In genomic region chr1:230902349-230902923, GRCh38 we compare ENCODE assay signal across 15 cellular contexts. TPM values are rescaled to one million over a fixed set of nuclear protein-coding genes. Genes with fewer than 3 reads are reported as not detected.
DNase-seq lines count a peak whose midpoint lies in the region; ATAC-seq and TF ChIP-seq lines count a peak whose summit lies in the region.
"Had no signal": no experiment of that assay in that cellular context is flagged by ENCODE, and none has a peak within 500 bp of the region (broad histone marks: within the 10 kb centered on the region; RNA-seq: fewer than 3 reads in every experiment).

No MANE protein-coding gene starts in this region.

- TF ChIP-seq CTCF in chondrocyte (IDR thresholded peaks at IDR 0.05) (no peak), OCI-LY7 (conservative IDR thresholded peaks at IDR 0.05; ENCODE audit: low read length) (no peak)

- no peak overlapping the region for H3K23ac ChIP-seq in neuronal stem cell (ENCODE audit: low read depth, low read length, poor library complexity)

- H3K9ac ChIP-seq in neuronal stem cell (ENCODE audit: low read depth, low read length, poor library complexity): no peak overlapping the region
- H3K9ac ChIP-seq: BLaER1 treated with 17β-estradiol and CSF1 and Interleukin-3, amounts not matched to agents 10 nM and 100 nM had no signal

- H2AFZ ChIP-seq in neuronal stem cell (ENCODE audit: low read length) (no peak overlapping the region), OCI-LY7 (ENCODE audit: low read length) (no peak overlapping the region)

- CTCF ChIA-PET in OCI-LY7 (lab: Charles Lee; ENCODE audit: unreplicated experiment): no interaction called here

- no peaks in the 10 kb centered on the region for H4K20me1 ChIP-seq in OCI-LY7 (ENCODE audit: insufficient read depth, low read length)
- H4K20me1 ChIP-seq: BLaER1 treated with 17β-estradiol and CSF1 and Interleukin-3, amounts not matched to agents 10 nM and 100 nM had no signal

- no peak overlapping the region for H2BK15ac ChIP-seq in neuronal stem cell (ENCODE audit: low read length)

- H3K27ac ChIP-seq in neuronal stem cell (replicated peaks; ENCODE audit: low read length) (no peak overlapping the region), OCI-LY7 (ENCODE audit: low read depth, low read length, poor library complexity, severe bottlenecking) (no peak overlapping the region)
- H3K27ac ChIP-seq: BLaER1 treated with 17β-estradiol and CSF1 and Interleukin-3, amounts not matched to agents 10 nM and 100 nM; HL-60 had no signal

- no TSS peak for BruUV-seq in OCI-LY7 (replicated peaks; lab: Mats Ljungman, UMichigan)

- POLR2A ChIA-PET in OCI-LY7 (lab: Charles Lee): no interaction called here

- DNase-seq in NCI-H82 (lab: John Stamatoyannopoulos, UW) (peak; percentile 29), NCI-H82 treated with DMSO at 0.1 percent for 48 hours (lab: John Stamatoyannopoulos, UW; ENCODE audit: unreplicated experiment) (no peak), chondrocyte (ENCODE audit: low spot score) (no peak), neuronal stem cell (ENCODE audit: low spot score) (no peak), OCI-LY7 (ENCODE audit: low spot score) (no peak), GOT3 (lab: John Stamatoyannopoulos, UW) (no peak)
- DNase-seq: 8988T; AML-193; Calu3; CD4-positive, CD25-positive, alpha-beta regulatory T cell; DMS 273 treated with DMSO at 0.1 percent for 48 hours had no signal

- H3K27ac Mint-ChIP-seq in chondrocyte (ENCODE audit: unreplicated experiment): peak overlapping the region; percentile 42

- no peak overlapping the region for H3K18ac ChIP-seq in neuronal stem cell (ENCODE audit: low read length)

- peak overlapping the region; percentile 72 for H3K4ac ChIP-seq in neuronal stem cell (ENCODE audit: low read length)

- H3K9me2 ChIP-seq in OCI-LY7 (ENCODE audit: insufficient read depth, low read length): no peaks in the 10 kb centered on the region

- H2BK12ac ChIP-seq in neuronal stem cell (ENCODE audit: low read length): no peak overlapping the region

- intact Hi-C loops in OCI-LY7 (cut with micrococcal nuclease; ENCODE audit: unreplicated experiment): no loop called here

- no peaks in the 10 kb centered on the region for H3K79me1 ChIP-seq in neuronal stem cell (ENCODE audit: low read depth, low read length)

- no peak for ATAC-seq in GM21723 (IDR thresholded peaks at IDR 0.05; ENCODE audit: unreplicated experiment)
- ATAC-seq: HCT116 had no signal

- H3K4me1 ChIP-seq in neuronal stem cell (ENCODE audit: control insufficient read depth in 2 of 2, insufficient read depth in 1 of 2, low read depth in 1 of 2, low read length in 2 of 2) (peaks cover 4 to 12% of the 10 kb centered on the region in 2 donors), OCI-LY7 (ENCODE audit: insufficient read depth, low read length, poor library complexity, severe bottlenecking) (no peaks in the 10 kb centered on the region)
- H3K4me1 ChIP-seq: BLaER1 treated with 17β-estradiol and CSF1 and Interleukin-3, amounts not matched to agents 10 nM and 100 nM had no signal

- no peaks in the 10 kb centered on the region for H3K27me3 Mint-ChIP-seq in chondrocyte (ENCODE audit: low read depth)
- H3K27me3 Mint-ChIP-seq: CD4-positive, CD25-positive, alpha-beta regulatory T cell had no signal

- H3K4me3 Mint-ChIP-seq in chondrocyte (ENCODE audit: unreplicated experiment): no peak overlapping the region
- H3K4me3 Mint-ChIP-seq: CD4-positive, CD25-positive, alpha-beta regulatory T cell had no signal

- H3K4me1 Mint-ChIP-seq in chondrocyte (ENCODE audit: low read depth): peaks cover 44% of the 10 kb centered on the region

- WGBS in neuronal stem cell (ENCODE audit: extremely low coverage in 2 of 2, insufficient read length in 2 of 2, insufficient replicate concordance in 1 of 2), 2 donors: no CpG with 5 or more reads among the region's 22 CpGs

- H3K14ac ChIP-seq in neuronal stem cell (ENCODE audit: low read length): no peak overlapping the region

- H3K79me2 ChIP-seq in OCI-LY7 (ENCODE audit: insufficient read depth, low read depth, low read length): no peaks in the 10 kb centered on the region

- H3K4me2 ChIP-seq in neuronal stem cell (ENCODE audit: insufficient read depth, low read length, poor library complexity, severe bottlenecking) (no peak overlapping the region), OCI-LY7 (ENCODE audit: low read length) (no peak overlapping the region)
- H3K4me2 ChIP-seq: BLaER1 treated with 17β-estradiol and CSF1 and Interleukin-3, amounts not matched to agents 10 nM and 100 nM had no signal

- no peak overlapping the region for H2BK5ac ChIP-seq in neuronal stem cell (ENCODE audit: low read length)

- H4K91ac ChIP-seq in neuronal stem cell (ENCODE audit: low read depth, low read length, poor library complexity): peak overlapping the region; percentile 2

- no peak overlapping the region for H3K4me3 ChIP-seq in neuronal stem cell (ENCODE audit: low read length in 2 of 2)
- H3K4me3 ChIP-seq in OCI-LY7 (ENCODE audit: low read depth, low read length, poor library complexity, severe bottlenecking): no peak overlapping the region
- H3K4me3 ChIP-seq: BLaER1 treated with 17β-estradiol and CSF1 and Interleukin-3, amounts not matched to agents 10 nM and 100 nM had no signal

- H3K36me3 Mint-ChIP-seq in chondrocyte (ENCODE audit: low read depth): peaks cover 12% of the 10 kb centered on the region

- H3K9me3 Mint-ChIP-seq in chondrocyte (ENCODE audit: low read depth): no peaks in the 10 kb centered on the region

- H4K8ac ChIP-seq in neuronal stem cell (ENCODE audit: low read depth, low read length): no peak overlapping the region

- no peak overlapping the region for H2BK120ac ChIP-seq in neuronal stem cell (ENCODE audit: low read depth, low read length)

- H2AK5ac ChIP-seq in neuronal stem cell (ENCODE audit: low read depth, low read length): no peak overlapping the region

- peaks cover 2 to 26% of the 10 kb centered on the region in 2 donors for H3K36me3 ChIP-seq in neuronal stem cell (replicated peaks in 1 of 2; ENCODE audit: control insufficient read depth in 2 of 2, insufficient read depth in 2 of 2, low read length in 2 of 2)
- H3K36me3 ChIP-seq in OCI-LY7 (ENCODE audit: insufficient read depth, low read length): peaks cover 18% of the 10 kb centered on the region; the same call in 1 of the 2 replicates

- H3K27me3 ChIP-seq in neuronal stem cell (ENCODE audit: control insufficient read depth in 3 of 3, insufficient read depth in 3 of 3, low read depth in 1 of 3, low read length in 3 of 3): no peaks in the 10 kb centered on the region
- H3K27me3 ChIP-seq: BLaER1 treated with 17β-estradiol and CSF1 and Interleukin-3, amounts not matched to agents 10 nM and 100 nM had no signal

- H3K9me3 ChIP-seq in neuronal stem cell (replicated peaks in 1 of 2; ENCODE audit: control insufficient read depth in 2 of 2, insufficient read depth in 1 of 2, low read depth in 1 of 2, low read length in 2 of 2) (no peaks in the 10 kb centered on the region), OCI-LY7 (ENCODE audit: low read length) (no peaks in the 10 kb centered on the region)
- H3K9me3 ChIP-seq: BLaER1 treated with 17β-estradiol and CSF1 and Interleukin-3, amounts not matched to agents 10 nM and 100 nM had no signal

RNA-seq across cellular contexts. Expression of gene C1orf198, which starts 34.1 kb away (rescaled TPM):
- total RNA-seq in chondrocyte (474 to 505 TPM (median 492 TPM) in 3 replicates), OCI-LY7 (2022) (6.5 and 7.9 TPM in 2 replicates)
- polyA plus RNA-seq in neuronal stem cell (2013, experiment 1 of 2): 39.0 TPM
- 39.1 TPM for polyA plus RNA-seq in neuronal stem cell (2013, experiment 2 of 2)
- total RNA-seq in OCI-LY7 (2014; rRNA removed; shearing (Covaris generic)): 4.9 and 5.7 TPM in 2 replicates

Comparison
In these comparisons a context has a peak if more than half of its experiments do, and no peak if none do; other contexts are left out.
1. RNA of gene C1orf198, which starts 34.1 kb away (total RNA-seq): 474 to 505 TPM in chondrocyte; 4.9 to 7.9 TPM in OCI-LY7; every median in the first group is over 10 times any median in the second.